1 cellular context compared by ENCODE assay signal in genomic region chr10:124016795-124017375, GRCh38.
TF ChIP-seq lines count a peak whose summit lies in the region.

No MANE protein-coding gene starts in this region.

TF ChIP-seq in H1, 55 proteins besides CTCF, POLR2A, EP300 and RAD21 (continued from another document):
- no peak for TF ChIP-seq TAF7 (optimal IDR thresholded peaks at IDR 0.05; ENCODE audit: borderline replicate concordance, low read depth, low read length)
- no peak for TF ChIP-seq MAX (IDR thresholded peaks at IDR 0.05)
- TF ChIP-seq HDAC6 (IDR thresholded peaks at IDR 0.05; ENCODE audit: low read depth, low read length), result no peak
- no peak for TF ChIP-seq TEAD4 (IDR thresholded peaks at IDR 0.05; ENCODE audit: low read depth, low read length)
- TF ChIP-seq EGR1 (IDR thresholded peaks at IDR 0.05; ENCODE audit: borderline replicate concordance, low read depth, low read length), result no peak
- no peak for TF ChIP-seq CEBPB (IDR thresholded peaks at IDR 0.05; ENCODE audit: low read depth, low read length)
- no peak for TF ChIP-seq POU5F1 (IDR thresholded peaks at IDR 0.05; ENCODE audit: low read depth, low read length)
- TF ChIP-seq MAFK (IDR thresholded peaks at IDR 0.05; ENCODE audit: low read depth, low read length), result no peak
- TF ChIP-seq NRF1 (IDR thresholded peaks at IDR 0.05; ENCODE audit: low read depth, low read length), result no peak
- TF ChIP-seq SIX5 (IDR thresholded peaks at IDR 0.05; ENCODE audit: low read depth, low read length), result no peak
- no peak for TF ChIP-seq E2F6 (IDR thresholded peaks at IDR 0.05)
- no peak for TF ChIP-seq SP2 (IDR thresholded peaks at IDR 0.05; ENCODE audit: low read length)
- TF ChIP-seq, protein P1, sequence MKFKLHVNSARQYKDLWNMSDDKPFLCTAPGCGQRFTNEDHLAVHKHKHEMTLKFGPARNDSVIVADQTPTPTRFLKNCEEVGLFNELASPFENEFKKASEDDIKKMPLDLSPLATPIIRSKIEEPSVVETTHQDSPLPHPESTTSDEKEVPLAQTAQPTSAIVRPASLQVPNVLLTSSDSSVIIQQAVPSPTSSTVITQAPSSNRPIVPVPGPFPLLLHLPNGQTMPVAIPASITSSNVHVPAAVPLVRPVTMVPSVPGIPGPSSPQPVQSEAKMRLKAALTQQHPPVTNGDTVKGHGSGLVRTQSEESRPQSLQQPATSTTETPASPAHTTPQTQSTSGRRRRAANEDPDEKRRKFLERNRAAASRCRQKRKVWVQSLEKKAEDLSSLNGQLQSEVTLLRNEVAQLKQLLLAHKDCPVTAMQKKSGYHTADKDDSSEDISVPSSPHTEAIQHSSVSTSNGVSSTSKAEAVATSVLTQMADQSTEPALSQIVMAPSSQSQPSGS (IDR thresholded peaks at IDR 0.05; ENCODE audit: low read length), result no peak
- no peak for TF ChIP-seq BCL11A (IDR thresholded peaks at IDR 0.05; ENCODE audit: low read depth in 2 of 2, low read length in 2 of 2)
- TF ChIP-seq BACH1 (IDR thresholded peaks at IDR 0.05; ENCODE audit: low read length), result no peak
TF ChIP-seq in H1: peak in this region for 0.
